ENCODE assay signal across 13 cellular contexts in the genomic region with DNA sequence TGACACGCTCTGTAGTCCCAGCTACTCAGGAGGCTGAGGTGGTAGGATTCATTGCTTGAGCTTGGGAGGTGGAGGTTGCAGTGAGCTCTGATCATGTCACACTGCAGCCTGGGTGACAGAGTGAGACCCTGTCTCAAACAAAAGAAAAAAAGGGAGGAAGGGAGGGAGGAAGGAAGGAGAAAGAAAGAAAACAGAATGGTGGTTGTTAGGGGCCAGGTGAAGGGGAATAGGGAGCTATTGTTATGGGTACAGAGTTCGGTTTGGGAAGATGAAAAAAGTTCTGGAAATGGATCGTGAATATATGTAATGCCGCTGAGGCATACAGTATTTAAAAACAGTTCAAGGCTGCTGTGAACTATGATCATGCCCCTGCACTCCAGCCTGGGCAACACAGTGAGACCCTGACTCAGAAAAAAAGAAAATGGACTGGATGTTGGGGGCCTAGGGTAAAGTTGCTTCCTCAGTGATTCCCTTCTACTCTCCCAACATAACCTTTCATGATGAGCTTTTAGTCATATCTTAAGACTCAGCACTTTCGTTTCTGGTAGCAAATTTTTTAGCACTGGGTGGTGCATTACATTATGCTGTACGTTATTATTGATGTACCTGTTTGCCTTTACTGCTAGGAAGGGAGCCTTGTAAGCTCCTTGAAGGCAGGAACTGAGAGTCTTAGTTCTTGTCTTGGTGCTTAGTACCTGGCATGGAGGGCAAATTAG.
"Had no signal": no experiment of that assay in that cellular context is flagged by ENCODE, and none has a peak within 500 bp of the region (broad histone marks: within the 10 kb centered on the region; RNA-seq: fewer than 3 reads in every experiment).

No MANE protein-coding gene starts in this region.

- H3K4me3 Mint-ChIP-seq: activated B cell treated with CpG ODN at 0.5 μM for 24 hours; activated CD4-positive, alpha-beta T cell treated with anti-CD3 and anti-CD28 coated beads, Interleukin-2, amount 10 ng/mL, durations not matched to agents 7 days and 5 days; natural killer cell treated with Interleukin-12 subunit alpha and Interleukin-12 subunit beta and Interleukin-15 and Interleukin-18, amount 100 ng/mL, for 72 hours; T-helper 17 cell had no signal

- H3K9me3 Mint-ChIP-seq: natural killer cell treated with Interleukin-12 subunit alpha and Interleukin-12 subunit beta and Interleukin-15 and Interleukin-18, amount 100 ng/mL, for 72 hours had no signal

- H3K27me3 Mint-ChIP-seq: activated B cell treated with CpG ODN at 0.5 μM for 24 hours had no signal

- H3K27ac Mint-ChIP-seq: activated B cell treated with CpG ODN at 0.5 μM for 24 hours; activated CD4-positive, alpha-beta T cell treated with anti-CD3 and anti-CD28 coated beads, Interleukin-2, amount 10 ng/mL, durations not matched to agents 7 days and 5 days; activated naive CD4-positive, alpha-beta T cell treated with anti-CD3 and anti-CD28 coated beads, Interleukin-2, amount 50 U/mL, for 72 hours; natural killer cell treated with Interleukin-12 subunit alpha and Interleukin-12 subunit beta and Interleukin-15 and Interleukin-18, amount 100 ng/mL, for 72 hours; T-helper 17 cell had no signal

- ATAC-seq: activated naive CD4-positive, alpha-beta T cell treated with anti-CD3 and anti-CD28 coated beads, Interleukin-2, amount 50 U/mL, for 72 hours; esophagus mucosa; natural killer cell treated with Interleukin-12 subunit alpha and Interleukin-12 subunit beta and Interleukin-15 and Interleukin-18, amount 100 ng/mL, for 72 hours; T-helper 17 cell had no signal

- DNase-seq: activated B cell treated with CpG ODN at 0.5 μM for 24 hours; activated CD4-positive, alpha-beta T cell treated with anti-CD3 and anti-CD28 coated beads, Interleukin-2, amount 10 ng/mL, durations not matched to agents 7 days and 5 days; activated CD8-positive, alpha-beta memory T cell treated with anti-CD3 and anti-CD28 coated beads for 24 hours; amniotic stem cell; brain microvascular endothelial cell; cerebellar nuclear complex; stimulated activated CD4-positive, alpha-beta T cell treated with anti-CD3 and anti-CD28 coated beads, Interleukin-15, amount 100 ng/mL, for 24 hours; stimulated activated CD4-positive, alpha-beta T cell treated with anti-CD3 and anti-CD28 coated beads, Interleukin-4, amount 100 ng/mL, for 24 hours; stomach; T-helper 17 cell had no signal
